In the genomic region with DNA sequence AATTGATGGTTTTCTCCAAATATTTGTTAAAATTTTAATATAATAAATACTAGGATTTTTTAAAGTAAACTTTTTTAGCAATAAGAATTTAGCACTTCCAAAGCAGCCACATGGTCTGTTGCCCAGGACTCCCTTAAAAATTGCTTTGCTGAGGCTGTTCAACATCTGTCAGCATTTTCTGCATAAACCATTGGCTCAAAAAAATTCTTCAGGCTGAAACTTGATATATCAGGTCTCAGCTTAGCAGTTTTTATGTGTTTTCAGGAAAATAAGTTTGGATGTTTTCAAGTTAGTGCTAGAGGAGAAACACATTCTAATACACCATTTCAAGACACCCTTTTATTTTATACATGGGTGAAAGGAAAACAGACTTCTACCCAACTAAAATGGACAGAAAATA, we compare ENCODE assay signal across 11 cellular contexts.
A peak's percentile ranks its signal among the peaks of the same experiment; 100 is the strongest.
DNase-seq lines count a peak whose midpoint lies in the region; ATAC-seq and TF ChIP-seq lines count a peak whose summit lies in the region.
"Had no signal": no experiment of that assay in that cellular context is flagged by ENCODE, and none has a peak within 500 bp of the region (broad histone marks: within the 10 kb centered on the region; RNA-seq: fewer than 3 reads in every experiment).

No MANE protein-coding gene starts in this region.

- no peaks in the 10 kb centered on the region for H3K9me2 ChIP-seq in GM23248 (ENCODE audit: insufficient read depth)

- H3F3A ChIP-seq in GM23248 (ENCODE audit: insufficient read depth): peaks cover 29% of the 10 kb centered on the region

- no peaks in the 10 kb centered on the region for H3K27me3 ChIP-seq in GM23248 (replicated peaks; ENCODE audit: insufficient read depth)
- no peaks in the 10 kb centered on the region for H3K27me3 ChIP-seq in RWPE2 (ENCODE audit: insufficient read depth, poor library complexity, severe bottlenecking)

- in situ Hi-C loops in GM23248 (cut with MboI): no loop called here

- no peaks in the 10 kb centered on the region for H3K79me2 ChIP-seq in GM23248 (ENCODE audit: insufficient read depth)

- peak overlapping the region; percentile 57 for H3K4me2 ChIP-seq in GM23248 (ENCODE audit: unreplicated experiment)

- no peaks in the 10 kb centered on the region for H3K9me3 ChIP-seq in GM23248 (ENCODE audit: low read depth)
- no peaks in the 10 kb centered on the region for H3K9me3 ChIP-seq in RWPE2 (ENCODE audit: severe bottlenecking)

- TF ChIP-seq CTCF in RWPE2 (IDR thresholded peaks at IDR 0.05; ENCODE audit: poor library complexity, severe bottlenecking): no peak

- H3K9ac ChIP-seq in GM23248: no peak overlapping the region

- peak overlapping the region; percentile 2; the same call in 1 of the 2 replicates for H2AFZ ChIP-seq in GM23248

- no peak for ATAC-seq in RWPE2 (ENCODE audit: low read depth)
- no peak for ATAC-seq in HG03460 (IDR thresholded peaks at IDR 0.05; ENCODE audit: unreplicated experiment)
- no peak for ATAC-seq in GM18873 (IDR thresholded peaks at IDR 0.05; ENCODE audit: low FRiP score, unreplicated experiment)

- H3K4me1 ChIP-seq in GM23248 (ENCODE audit: insufficient read depth) (peaks cover 29% of the 10 kb centered on the region), RWPE2 (ENCODE audit: insufficient read depth, poor library complexity, severe bottlenecking) (peaks cover 27% of the 10 kb centered on the region)

- H3K27ac ChIP-seq in GM23248 (peak overlapping the region; percentile 52), RWPE2 (ENCODE audit: poor library complexity, severe bottlenecking) (peak overlapping the region; percentile 78), epithelial cell of prostate (peak overlapping the region; percentile 60)

- H3K36me3 ChIP-seq in GM23248 (ENCODE audit: low read depth) (no peaks in the 10 kb centered on the region), RWPE2 (ENCODE audit: low read depth) (no peaks in the 10 kb centered on the region)

- DNase-seq in GM23248 (peak; percentile 42), RWPE2 (ENCODE audit: low spot score) (no peak), epithelial cell of prostate (ENCODE audit: low read depth, low spot score) (no peak), skeletal muscle cell (ENCODE audit: low read depth) (peak; percentile 49)
- DNase-seq in stimulated activated naive CD4-positive, alpha-beta T cell treated with Interleukin-2 at 50 U/mL for 16 hours (lab: John Stamatoyannopoulos, UW): no peak
- DNase-seq: activated CD8-positive, alpha-beta memory T cell treated with anti-CD3 and anti-CD28 coated beads for 24 hours; activated naive CD4-positive, alpha-beta T cell treated with Interleukin-2 at 50 U/mL for 16 hours; CD8-positive, alpha-beta memory T cell; substantia nigra had no signal

- H3K4me3 ChIP-seq in GM23248: no peak overlapping the region
- no peak overlapping the region for H3K4me3 ChIP-seq in RWPE2 (ENCODE audit: severe bottlenecking)
- no peak overlapping the region for H3K4me3 ChIP-seq in skeletal muscle cell (ENCODE audit: low read depth, low read length)

- H4K20me1 ChIP-seq in GM23248 (ENCODE audit: insufficient read depth): no peaks in the 10 kb centered on the region

Comparison
In these comparisons a context has a peak if more than half of its experiments do, and no peak if none do; other contexts are left out.
1. DNase-seq: peak in GM23248 (single experiment) and skeletal muscle cell (single experiment); none in RWPE2 (single experiment), epithelial cell of prostate (single experiment) and stimulated activated naive CD4-positive, alpha-beta T cell treated with Interleukin-2 at 50 U/mL for 16 hours (single experiment).
2. Peak in every context shown above with its lines, with median percentiles within 50 percentile points of each other: H3K27ac ChIP-seq.